Comparison of ENCODE assay signal across 8 cellular contexts in the genomic region with DNA sequence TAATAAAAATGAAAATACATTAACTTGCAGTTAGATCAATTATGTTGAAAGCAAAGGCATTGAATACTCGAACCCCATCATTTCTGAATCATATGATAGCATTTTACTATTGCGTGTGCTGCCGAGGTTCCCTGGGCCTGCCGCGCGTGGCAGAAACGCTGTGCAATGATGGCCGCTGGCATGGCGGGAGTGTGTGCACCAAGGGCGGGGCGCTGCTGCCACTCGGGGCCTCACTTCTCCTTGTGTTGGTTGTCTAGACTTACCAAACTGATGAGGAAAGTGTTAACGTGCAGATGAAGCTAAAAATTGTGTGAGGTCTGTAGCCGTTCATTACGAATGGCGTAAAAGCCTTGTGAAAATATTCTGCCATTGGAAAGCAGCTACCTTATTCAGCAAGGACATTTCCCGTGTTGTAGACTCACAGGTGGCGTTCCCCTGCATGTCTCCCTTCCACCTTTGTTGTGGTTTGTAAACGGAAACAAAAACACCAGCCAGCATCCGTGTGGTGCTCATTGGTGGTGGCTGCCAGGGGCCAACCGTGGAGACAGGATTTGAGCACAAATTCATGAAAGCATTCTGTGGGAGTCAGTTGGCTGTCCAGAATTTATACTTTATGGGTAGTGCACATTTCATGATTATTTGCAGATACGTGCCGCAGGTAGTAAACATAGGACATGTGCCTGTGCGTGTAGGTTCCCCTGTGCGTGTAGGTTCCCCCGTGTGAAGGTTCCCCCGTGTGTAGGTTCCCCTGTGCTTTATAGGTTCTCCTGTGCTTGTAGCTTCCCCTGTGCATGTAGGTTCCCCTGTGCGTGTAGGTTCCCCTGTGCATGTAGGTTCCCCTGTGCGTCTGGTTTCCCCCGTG. TPM values are rescaled to one million over a fixed set of nuclear protein-coding genes. Genes with fewer than 3 reads are reported as not detected.
DNase-seq lines count a peak whose midpoint lies in the region; ATAC-seq, FAIRE-seq and TF ChIP-seq lines count a peak whose summit lies in the region.

No MANE protein-coding gene starts in this region.

- H3K36me3 Mint-ChIP-seq in CD8-positive, alpha-beta memory T cell, result no peaks in the 10 kb centered on the region

- no peak overlapping the region for H2AFZ ChIP-seq in SU-DHL-6 (ENCODE audit: low read depth, low read length, severe bottlenecking)

- no peaks in the 10 kb centered on the region for H4K20me1 ChIP-seq in SU-DHL-6 (ENCODE audit: low read depth, low read length)

- no peaks in the 10 kb centered on the region for H3F3A ChIP-seq in SU-DHL-6 (ENCODE audit: insufficient read depth)

- H3K4me2 ChIP-seq in SU-DHL-6 (ENCODE audit: low read depth, low read length, poor library complexity, severe bottlenecking), result peak overlapping the region; percentile 41

- H3K36me3 ChIP-seq in CD8-positive, alpha-beta memory T cell (ENCODE audit: insufficient read depth, low read length), result no peaks in the 10 kb centered on the region
- H3K36me3 ChIP-seq in SU-DHL-6 (ENCODE audit: low read length) (no peaks in the 10 kb centered on the region), spleen (no peaks in the 10 kb centered on the region)

- no peaks in the 10 kb centered on the region for H3K9me3 Mint-ChIP-seq in CD8-positive, alpha-beta memory T cell

- no peaks in the 10 kb centered on the region for H3K27me3 ChIP-seq in CD8-positive, alpha-beta memory T cell (ENCODE audit: insufficient read depth, low read length, poor library complexity, severe bottlenecking)
- H3K27me3 ChIP-seq in SU-DHL-6 (ENCODE audit: low read length) (no peaks in the 10 kb centered on the region), spleen (replicated peaks in 1 of 7) (no peaks in the 10 kb centered on the region)

- TF ChIP-seq POLR2A in spleen (IDR thresholded peaks at IDR 0.05), result no peak

- no peaks in the 10 kb centered on the region for H3K9me2 ChIP-seq in SU-DHL-6 (replicated peaks; ENCODE audit: insufficient read depth, low read length)

- peak overlapping the region; percentile 74 for H3K4me3 ChIP-seq in CD8-positive, alpha-beta memory T cell (ENCODE audit: low read length)
- H3K4me3 ChIP-seq in SU-DHL-6 (ENCODE audit: insufficient read depth, low read length, poor library complexity, severe bottlenecking), result peak overlapping the region; percentile 0
- H3K4me3 ChIP-seq in spleen, result peak overlapping the region; percentile 1 to 71 (median 44)

- H3K9ac ChIP-seq in SU-DHL-6 (ENCODE audit: low read length), result no peak overlapping the region

- H3K4me3 Mint-ChIP-seq in CD8-positive, alpha-beta memory T cell, result peak overlapping the region; percentile 87 to 95 (median 92)

- TF ChIP-seq CTCF in SU-DHL-6 (IDR thresholded peaks at IDR 0.05; ENCODE audit: insufficient read depth, low read length, poor library complexity, severe bottlenecking) (no peak), spleen (IDR thresholded peaks at IDR 0.05 in 8 of 11, conservative IDR thresholded peaks at IDR 0.05 in 3 of 11) (no peak)

- no peak for FAIRE-seq in HTR-8/SVneo (lab: Jason Lieb, UNC)

- 31 to 60% (median 35%) methylated on average over 30 of the region's 30 CpGs for WGBS in spleen, 5 donors

- CTCF ChIA-PET in CD8-positive, alpha-beta memory T cell (lab: Charles Lee), result interaction anchor here (1.9 kb wide), 1 partner anchor 51 kb away, joined by 5 read pairs; no protein-coding TSS in a partner anchor

- POLR2A ChIA-PET in CD8-positive, alpha-beta memory T cell (lab: Charles Lee), result no interaction called here

- peak overlapping the region; percentile 62 to 98 (median 91) for H3K27ac Mint-ChIP-seq in CD8-positive, alpha-beta memory T cell

- H3K27ac ChIP-seq in CD8-positive, alpha-beta memory T cell (ENCODE audit: low read depth, low read length), result no peak overlapping the region
- H3K27ac ChIP-seq in SU-DHL-6 (ENCODE audit: low read depth, low read length) (no peak overlapping the region; the same call in 1 of the 2 replicates), spleen (peak overlapping the region in 5 of 8 donors; percentile 64 to 83 (median 73))

- intact Hi-C loops in spleen (cut with DNase I; ENCODE audit: low total_unique reads), result no loop called here

- H3K27me3 Mint-ChIP-seq in CD8-positive, alpha-beta memory T cell, result no peaks in the 10 kb centered on the region

- ATAC-seq in HG03108 (IDR thresholded peaks at IDR 0.05; ENCODE audit: unreplicated experiment), result no peak

- no peaks in the 10 kb centered on the region for H3K79me2 ChIP-seq in SU-DHL-6 (ENCODE audit: insufficient read depth, low read length)

- H3K4me1 Mint-ChIP-seq in CD8-positive, alpha-beta memory T cell, result peaks cover 26 to 30% (median 29%) of the 10 kb centered on the region in 3 donors

- H3K4me1 ChIP-seq in CD8-positive, alpha-beta memory T cell (ENCODE audit: insufficient read depth, low read length), result peaks cover 29% of the 10 kb centered on the region
- peaks cover 23 to 73% (median 50%) of the 10 kb centered on the region in 6 donors for H3K4me1 ChIP-seq in spleen

- DNase-seq in CD8-positive, alpha-beta memory T cell, result peak; percentile 49 to 87 (median 85)
- DNase-seq in activated gamma-delta T cell (lab: John Stamatoyannopoulos, UW) (peak; percentile 32), spleen (peak; percentile 88), HTR-8/SVneo (ENCODE audit: insufficient read length, low spot score) (no peak), NCI-H2029 (lab: John Stamatoyannopoulos, UW) (no peak), DMS153 treated with DMSO at 0.1 percent for 48 hours (lab: John Stamatoyannopoulos, UW; ENCODE audit: unreplicated experiment) (no peak)

- H3K9me3 ChIP-seq in CD8-positive, alpha-beta memory T cell (ENCODE audit: low read length), result no peaks in the 10 kb centered on the region
- H3K9me3 ChIP-seq in SU-DHL-6 (ENCODE audit: insufficient read depth, low read length), result no peaks in the 10 kb centered on the region
- H3K9me3 ChIP-seq in spleen, result no peaks in the 10 kb centered on the region

RNA-seq across cellular contexts. Expression of a gene that starts 5.9 kb away (rescaled TPM):
- 10 to 100 TPM; 25.3 to 33.0 TPM for total RNA-seq in CD8-positive, alpha-beta memory T cell
- 7.6 TPM for polyA plus RNA-seq in CD8-positive, alpha-beta memory T cell
- total RNA-seq in spleen, result 10 to 100 TPM; 20.8 to 46.1 (median 33.1) TPM
- polyA plus RNA-seq in spleen, result 10 to 100 TPM; 16.0 to 26.3 (median 21.5) TPM

Comparison
In these comparisons a context has a peak if more than half of its experiments do, and no peak if none do; other contexts are left out.
1. DNase-seq: peak in CD8-positive, alpha-beta memory T cell (5 of 5), activated gamma-delta T cell (single experiment) and spleen (single experiment); none in HTR-8/SVneo (single experiment), NCI-H2029 (single experiment) and DMS153 treated with DMSO at 0.1 percent for 48 hours (single experiment).
2. H3K27ac ChIP-seq: peak in spleen (5 of 8); none in CD8-positive, alpha-beta memory T cell (single experiment) and SU-DHL-6 (single experiment).
3. H3K4me3 ChIP-seq: peak in every context shown above with its lines; median percentile 74 in CD8-positive, alpha-beta memory T cell; 44 in spleen; 0 in SU-DHL-6.